In genomic region chr5:147642666-147643065, GRCh38 we compare ENCODE assay signal across 28 cellular contexts.
"Had no signal": no experiment of that assay in that cellular context is flagged by ENCODE, and none has a peak within 500 bp of the region (broad histone marks: within the 10 kb centered on the region; RNA-seq: fewer than 3 reads in every experiment).

No MANE protein-coding gene starts in this region.

- FAIRE-seq: kidney, pancreas had no signal

- H3K4me1 ChIP-seq: left lung, lower lobe of right lung, prostate gland, stomach, testis, thyroid gland, transverse colon, upper lobe of left lung, vagina had no signal

- H3K9me3 ChIP-seq: left lung, lower lobe of right lung, mucosa of descending colon, pancreas, prostate gland, stomach, testis, thyroid gland, transverse colon, upper lobe of left lung, vagina had no signal

- H3K27me3 ChIP-seq: left lung, pancreas, stomach, testis, thyroid gland, transverse colon, upper lobe of left lung, vagina had no signal

- H3K27ac ChIP-seq: left lung, lower lobe of right lung, pancreas, prostate gland, skin epidermis, stomach, testis, thyroid gland, transverse colon, upper lobe of left lung, vagina had no signal

- H3K36me3 ChIP-seq: left lung, lower lobe of right lung, pancreas, prostate gland, stomach, thyroid gland, transverse colon, upper lobe of left lung, vagina had no signal

- DNase-seq: hippocampal formation; kidney; left colon; left lung; lower lobe of right lung; mesendoderm; mucosa of descending colon; naive thymus-derived CD4-positive, alpha-beta T cell; nucleus accumbens; pancreas; posterior cingulate gyrus; retina; right cardiac atrium; stimulated activated CD4-positive, alpha-beta T cell treated with anti-CD3 and anti-CD28 coated beads, Interleukin-12 subunit alpha, Interleukin-12 subunit beta, amount 100 ng/mL, for 4 hours; stimulated activated CD4-positive, alpha-beta T cell treated with anti-CD3 and anti-CD28 coated beads, Interleukin-15, amount 100 ng/mL, for 24 hours; stimulated activated CD4-positive, alpha-beta T cell treated with anti-CD3 and anti-CD28 coated beads, Interleukin-2, amount 100 ng/mL, for 24 hours; stimulated activated CD4-positive, alpha-beta T cell treated with anti-CD3 and anti-CD28 coated beads, Interleukin-4, amount 100 ng/mL, for 1 hour; stimulated activated naive B cell treated with anti-CD40 and anti-IgM and Interleukin-4, amounts not matched to agents 10 μg/mL and 1 μg/mL and 100 μg/mL, for 72 hours; stimulated activated naive CD8-positive, alpha-beta T cell treated with anti-CD3 and anti-CD28 coated beads, Interleukin-15, Interleukin-2, amounts not matched to agents 100 U/mL and 50 U/mL, for 24 hours; stomach; testis; thyroid gland; transverse colon; upper lobe of left lung had no signal

- H3K4me3 ChIP-seq: left lung, lower lobe of right lung, mucosa of descending colon, pancreas, prostate gland, skin epidermis, stomach, testis, thyroid gland, transverse colon, upper lobe of left lung, vagina had no signal

- ATAC-seq: left colon; left lung; lower lobe of right lung; mucosa of descending colon; naive thymus-derived CD4-positive, alpha-beta T cell; pancreas; right cardiac atrium; sciatic nerve; stimulated activated naive B cell treated with anti-CD40 and anti-IgM and Interleukin-4, amounts not matched to agents 10 μg/mL and 1 μg/mL and 100 μg/mL, for 72 hours; stimulated activated naive CD8-positive, alpha-beta T cell treated with anti-CD3 and anti-CD28 coated beads, Interleukin-15, Interleukin-2, amounts not matched to agents 100 U/mL and 50 U/mL, for 24 hours had no signal
